23 cellular contexts compared by ENCODE assay signal in genomic region chr2:46972438-46972837, GRCh38. TPM values are rescaled to one million over a fixed set of nuclear protein-coding genes. Genes with fewer than 3 reads are reported as not detected.
A peak's percentile ranks its signal among the peaks of the same experiment; 100 is the strongest.
DNase-seq lines count a peak whose midpoint lies in the region; ATAC-seq and TF ChIP-seq lines count a peak whose summit lies in the region.
"Had no signal": no experiment of that assay in that cellular context is flagged by ENCODE, and none has a peak within 500 bp of the region (broad histone marks: within the 10 kb centered on the region; RNA-seq: fewer than 3 reads in every experiment).

No MANE protein-coding gene starts in this region.

- H3K36me3 Mint-ChIP-seq in CD8-positive, alpha-beta memory T cell, result peaks cover 3 to 55% (median 10%) of the 10 kb centered on the region in 3 donors
- H3K36me3 Mint-ChIP-seq in naive thymus-derived CD8-positive, alpha-beta T cell, result peaks cover 0 to 29% (median 4%) of the 10 kb centered on the region in 3 donors

- intact Hi-C loops in ascending aorta (cut with DNase I), result no loop called here

- H3K4me3 ChIP-seq in ACC112 (ENCODE audit: low read depth, low read length) (no peak overlapping the region), ascending aorta (no peak overlapping the region)
- no peak overlapping the region for H3K4me3 ChIP-seq in CD8-positive, alpha-beta memory T cell (ENCODE audit: low read length)
- H3K4me3 ChIP-seq: PC-9, skin epidermis, uterus had no signal

- ATAC-seq in naive thymus-derived CD8-positive, alpha-beta T cell, result no peak
- ATAC-seq in HG03439 (IDR thresholded peaks at IDR 0.05; ENCODE audit: unreplicated experiment), result no peak
- no peak for ATAC-seq in HG03442 (IDR thresholded peaks at IDR 0.05; ENCODE audit: unreplicated experiment)

- H3K4me1 Mint-ChIP-seq in CD8-positive, alpha-beta memory T cell, result peaks cover 14 to 34% (median 24%) of the 10 kb centered on the region in 3 donors
- peaks cover 12 to 49% (median 19%) of the 10 kb centered on the region in 4 donors for H3K4me1 Mint-ChIP-seq in naive thymus-derived CD8-positive, alpha-beta T cell

- H3K27ac ChIP-seq in ACC112 (ENCODE audit: low read depth, low read length) (peak overlapping the region; percentile 60), ascending aorta (peak overlapping the region; percentile 32 to 34)
- no peak overlapping the region for H3K27ac ChIP-seq in CD8-positive, alpha-beta memory T cell (ENCODE audit: low read depth, low read length)
- H3K27ac ChIP-seq: uterus had no signal

- H3K27ac Mint-ChIP-seq in CD8-positive, alpha-beta memory T cell, result peak overlapping the region in 5 of 8 donors; percentile 5 to 65 (median 34)
- peak overlapping the region in 6 of 10 donors; percentile 12 to 86 (median 44) for H3K27ac Mint-ChIP-seq in naive thymus-derived CD8-positive, alpha-beta T cell
- H3K27ac Mint-ChIP-seq: activated naive CD4-positive, alpha-beta T cell treated with anti-CD3 and anti-CD28 coated beads for 36 hours had no signal

- no peak overlapping the region for H2AFZ ChIP-seq in ACC112 (ENCODE audit: low read length, unreplicated experiment)
- H2AFZ ChIP-seq: PC-9 had no signal

- H3K36me3 ChIP-seq in ACC112 (ENCODE audit: insufficient read depth, low read length) (peaks cover 18% of the 10 kb centered on the region), ascending aorta (peaks cover 18 to 27% of the 10 kb centered on the region in 2 donors)
- H3K36me3 ChIP-seq in CD8-positive, alpha-beta memory T cell (ENCODE audit: insufficient read depth, low read length), result peaks cover 7% of the 10 kb centered on the region
- H3K36me3 ChIP-seq: uterus had no signal

- no peaks in the 10 kb centered on the region for H3K27me3 Mint-ChIP-seq in CD8-positive, alpha-beta memory T cell
- H3K27me3 Mint-ChIP-seq in naive thymus-derived CD8-positive, alpha-beta T cell, result no peaks in the 10 kb centered on the region

- H3K4me1 ChIP-seq in ACC112 (ENCODE audit: control insufficient read depth, insufficient read depth, low read length, unreplicated experiment) (peaks cover 43% of the 10 kb centered on the region), ascending aorta (peaks cover 26 to 40% of the 10 kb centered on the region in 2 donors)
- H3K4me1 ChIP-seq in CD8-positive, alpha-beta memory T cell (ENCODE audit: insufficient read depth, low read length), result no peaks in the 10 kb centered on the region

- no peak for TF ChIP-seq CTCF in ascending aorta (IDR thresholded peaks at IDR 0.05)

- H3K27me3 ChIP-seq in ACC112 (ENCODE audit: insufficient read depth, low read length) (no peaks in the 10 kb centered on the region), ascending aorta (no peaks in the 10 kb centered on the region)
- H3K27me3 ChIP-seq in CD8-positive, alpha-beta memory T cell (ENCODE audit: insufficient read depth, low read length, poor library complexity, severe bottlenecking), result no peaks in the 10 kb centered on the region
- H3K27me3 ChIP-seq: uterus had no signal

- peaks cover 21% of the 10 kb centered on the region for H3K79me2 ChIP-seq in ACC112 (ENCODE audit: control insufficient read depth, insufficient read depth, low read length, unreplicated experiment)

- H3K9me3 Mint-ChIP-seq in CD8-positive, alpha-beta memory T cell, result no peaks in the 10 kb centered on the region
- H3K9me3 Mint-ChIP-seq in naive thymus-derived CD8-positive, alpha-beta T cell, result no peaks in the 10 kb centered on the region
- H3K9me3 Mint-ChIP-seq: activated naive CD4-positive, alpha-beta T cell treated with anti-CD3 and anti-CD28 coated beads for 36 hours had no signal

- POLR2A ChIA-PET in CD8-positive, alpha-beta memory T cell (lab: Charles Lee), result no interaction called here
- POLR2A ChIA-PET in naive thymus-derived CD8-positive, alpha-beta T cell (lab: Charles Lee), result no interaction called here

- CTCF ChIA-PET in CD8-positive, alpha-beta memory T cell (lab: Charles Lee), result interaction anchor here (1.4 kb wide), 1 partner anchor 17 kb away, joined by 3 read pairs; no protein-coding TSS in a partner anchor

- DNase-seq in CD8-positive, alpha-beta memory T cell, result no peak
- DNase-seq in ascending aorta (ENCODE audit: low spot score in 2 of 2) (no peak), LoVo (ENCODE audit: low spot score) (no peak)
- no peak for DNase-seq in naive thymus-derived CD8-positive, alpha-beta T cell
- DNase-seq in activated CD4-positive, alpha-beta T cell treated with anti-CD3 and anti-CD28 coated beads, Interleukin-2, amount 50 U/mL, for 4 hours, result no peak
- DNase-seq: activated CD4-positive, alpha-beta T cell treated with anti-CD3 and anti-CD28 coated beads for 1 hour; activated naive CD4-positive, alpha-beta T cell treated with anti-CD3 and anti-CD28 coated beads for 36 hours; activated T-cell treated with anti-CD3 and anti-CD28 coated beads, Interleukin-2, amount 50 U/mL, for 48 hours; aorta; central memory CD4-positive, alpha-beta T cell; head of caudate nucleus; NCI-H1092 treated with DMSO at 0.1 percent for 48 hours; NCI-H187 treated with DMSO at 0.1 percent for 48 hours; NCI-H524 treated with DMSO at 0.1 percent for 48 hours; NK-92 treated with Interleukin-12 subunit alpha and Interleukin-12 subunit beta, amount 100 ng/mL, for 24 hours; nucleus accumbens; PC-9; SIG-M5; uterus had no signal

- no peaks in the 10 kb centered on the region for H3K9me3 ChIP-seq in CD8-positive, alpha-beta memory T cell (ENCODE audit: low read length)
- H3K9me3 ChIP-seq in ascending aorta, result no peaks in the 10 kb centered on the region
- H3K9me3 ChIP-seq: uterus had no signal

- H3K4me3 Mint-ChIP-seq in CD8-positive, alpha-beta memory T cell, result no peak overlapping the region
- no peak overlapping the region for H3K4me3 Mint-ChIP-seq in naive thymus-derived CD8-positive, alpha-beta T cell
- H3K4me3 Mint-ChIP-seq: activated naive CD4-positive, alpha-beta T cell treated with anti-CD3 and anti-CD28 coated beads for 36 hours had no signal

RNA-seq across cellular contexts. Expression of gene TTC7A, which starts 31.4 kb away (rescaled TPM):
- 10 to 100 TPM; 50.8 to 54.1 TPM for total RNA-seq in CD8-positive, alpha-beta memory T cell
- 20.0 TPM for polyA plus RNA-seq in CD8-positive, alpha-beta memory T cell
- 181 TPM for total RNA-seq in ascending aorta
- total RNA-seq in naive thymus-derived CD8-positive, alpha-beta T cell, result 10 to 100 TPM; 40.6 to 44.9 TPM
- polyA plus RNA-seq in naive thymus-derived CD8-positive, alpha-beta T cell, result 10 to 100 TPM in 1 of 3 donors, 1 to 10 TPM in 2; 6.2 to 16.2 (median 9.3) TPM

RNA-seq across cellular contexts. Expression of gene MCFD2, which starts 56.8 kb away (rescaled TPM):
- 10 to 100 TPM; 37.2 to 40.0 TPM for total RNA-seq in CD8-positive, alpha-beta memory T cell
- polyA plus RNA-seq in CD8-positive, alpha-beta memory T cell, result 22.7 TPM
- total RNA-seq in ascending aorta, result 171 TPM
- total RNA-seq in naive thymus-derived CD8-positive, alpha-beta T cell, result 10 to 100 TPM; 37.5 to 42.4 TPM
- 10 to 100 TPM; 23.5 to 29.1 (median 26.2) TPM for polyA plus RNA-seq in naive thymus-derived CD8-positive, alpha-beta T cell
